10 cellular contexts compared by ENCODE assay signal in genomic region chr13:89401209-89401810, GRCh38.
DNase-seq lines count a peak whose midpoint lies in the region; TF ChIP-seq lines count a peak whose summit lies in the region.
"Had no signal": no experiment of that assay in that cellular context is flagged by ENCODE, and none has a peak within 500 bp of the region (broad histone marks: within the 10 kb centered on the region; RNA-seq: fewer than 3 reads in every experiment).

No MANE protein-coding gene starts in this region.

- no peak overlapping the region for H3K27ac Mint-ChIP-seq in activated naive CD4-positive, alpha-beta T cell treated with anti-CD3 and anti-CD28 coated beads, Interleukin-2, amount 10 ng/mL, durations not matched to agents 7 days and 5 days

- TF ChIP-seq CTCF in AG04450 (IDR thresholded peaks at IDR 0.05; ENCODE audit: low read depth, low read length) (no peak), kidney epithelial cell (IDR thresholded peaks at IDR 0.05; ENCODE audit: insufficient read depth, low read length, poor library complexity, severe bottlenecking) (no peak)

- peak overlapping the region; percentile 66 for H3K27ac ChIP-seq in AG04450 (ENCODE audit: low read depth, low read length)
- H3K27ac ChIP-seq: C4-2B had no signal

- H3K27me3 ChIP-seq in AG04450 (ENCODE audit: control insufficient read depth, insufficient read depth, low read length) (no peaks in the 10 kb centered on the region), MG63 (no peaks in the 10 kb centered on the region), kidney epithelial cell (ENCODE audit: control insufficient read depth, insufficient read depth, low read length) (no peaks in the 10 kb centered on the region)

- H3K36me3 ChIP-seq in MG63: no peaks in the 10 kb centered on the region
- H3K36me3 ChIP-seq in kidney epithelial cell (ENCODE audit: control insufficient read depth, insufficient read depth, low read length): no peaks in the 10 kb centered on the region

- POLR2A ChIA-PET in AG04450 (lab: Yijun Ruan, JAX): no interaction called here

- no peaks in the 10 kb centered on the region for H3K9me3 ChIP-seq in AG04450 (ENCODE audit: control insufficient read depth, insufficient read depth, low read length)
- H3K9me3 ChIP-seq in MG63: no peaks in the 10 kb centered on the region

- DNase-seq in AG04450 (ENCODE audit: low read depth, low spot score): peak; percentile 45
- peak; percentile 4 for DNase-seq in MG63
- peak; percentile 72 for DNase-seq in astrocyte of the hippocampus (ENCODE audit: low read depth, low spot score)
- DNase-seq in kidney epithelial cell (ENCODE audit: low read depth): peak; percentile 42
- no peak for DNase-seq in cerebellum (ENCODE audit: low spot score)
- no peak for DNase-seq in activated naive CD4-positive, alpha-beta T cell treated with anti-CD3 and anti-CD28 coated beads, Interleukin-2, amount 10 ng/mL, durations not matched to agents 7 days and 5 days
- no peak for DNase-seq in NCI-H128 (lab: John Stamatoyannopoulos, UW; ENCODE audit: unreplicated experiment)
- DNase-seq in NCI-H345 treated with DMSO at 0.1 percent for 48 hours (lab: John Stamatoyannopoulos, UW; ENCODE audit: unreplicated experiment): no peak
- DNase-seq: effector memory CD4-positive, alpha-beta T cell had no signal

- CTCF ChIA-PET in AG04450 (lab: Charles Lee): no interaction called here
- CTCF ChIA-PET in activated naive CD4-positive, alpha-beta T cell treated with anti-CD3 and anti-CD28 coated beads, Interleukin-2, amount 10 ng/mL, durations not matched to agents 7 days and 5 days (lab: Charles Lee): no interaction called here

- H3K4me3 ChIP-seq in AG04450 (ENCODE audit: low read depth, low read length) (no peak overlapping the region), MG63 (no peak overlapping the region), kidney epithelial cell (ENCODE audit: low read depth, low read length) (no peak overlapping the region)

- no peaks in the 10 kb centered on the region for H3K4me1 Mint-ChIP-seq in activated naive CD4-positive, alpha-beta T cell treated with anti-CD3 and anti-CD28 coated beads, Interleukin-2, amount 10 ng/mL, durations not matched to agents 7 days and 5 days

- no peaks in the 10 kb centered on the region for H3K36me3 Mint-ChIP-seq in activated naive CD4-positive, alpha-beta T cell treated with anti-CD3 and anti-CD28 coated beads, Interleukin-2, amount 10 ng/mL, durations not matched to agents 7 days and 5 days

- H3K27me3 Mint-ChIP-seq in activated naive CD4-positive, alpha-beta T cell treated with anti-CD3 and anti-CD28 coated beads, Interleukin-2, amount 10 ng/mL, durations not matched to agents 7 days and 5 days: no peaks in the 10 kb centered on the region

- H3K9me3 Mint-ChIP-seq in activated naive CD4-positive, alpha-beta T cell treated with anti-CD3 and anti-CD28 coated beads, Interleukin-2, amount 10 ng/mL, durations not matched to agents 7 days and 5 days: peaks cover under 1% of the 10 kb centered on the region

- H3K4me3 Mint-ChIP-seq in activated naive CD4-positive, alpha-beta T cell treated with anti-CD3 and anti-CD28 coated beads, Interleukin-2, amount 10 ng/mL, durations not matched to agents 7 days and 5 days: no peak overlapping the region

Comparison
In these comparisons a context has a peak if more than half of its experiments do, and no peak if none do; other contexts are left out.
1. DNase-seq: peak in AG04450 (single experiment), MG63 (single experiment), astrocyte of the hippocampus (single experiment) and kidney epithelial cell (single experiment); none in cerebellum (single experiment), activated naive CD4-positive, alpha-beta T cell treated with anti-CD3 and anti-CD28 coated beads, Interleukin-2, amount 10 ng/mL, durations not matched to agents 7 days and 5 days (single experiment), NCI-H128 (single experiment) and NCI-H345 treated with DMSO at 0.1 percent for 48 hours (single experiment).